ENCODE assay signal across 31 cellular contexts in the genomic region with DNA sequence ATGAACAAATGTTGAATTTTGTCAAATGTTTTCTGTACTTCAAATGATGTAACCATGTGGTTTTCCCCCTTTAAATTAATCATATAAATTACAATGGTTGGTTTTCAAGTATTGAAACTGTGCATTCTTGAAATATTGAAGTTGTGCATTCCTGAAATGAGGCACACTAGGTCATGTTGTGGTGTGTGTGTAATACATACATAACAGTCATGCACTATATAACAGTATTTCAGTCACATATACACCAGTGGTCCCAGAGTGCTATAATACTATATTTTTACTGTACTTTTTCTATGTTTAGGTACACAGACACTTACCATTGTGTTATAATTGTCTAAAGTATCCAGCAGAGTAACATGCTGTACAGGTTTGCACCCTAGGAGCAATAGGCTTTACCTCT. TPM values are rescaled to one million over a fixed set of nuclear protein-coding genes. Genes with fewer than 3 reads are reported as not detected.
"Had no signal": no experiment of that assay in that cellular context is flagged by ENCODE, and none has a peak within 500 bp of the region (broad histone marks: within the 10 kb centered on the region; RNA-seq: fewer than 3 reads in every experiment).

No MANE protein-coding gene starts in this region.

- ATAC-seq: effector memory CD8-positive, alpha-beta T cell; esophagus mucosa; gastrocnemius medialis; heart right ventricle; left cardiac atrium; left lung; left ventricle myocardium superior; lower lobe of right lung; mucosa of descending colon had no signal

- H3K4me1 ChIP-seq: colonic mucosa, esophagus squamous epithelium, gastrocnemius medialis, heart right ventricle, left lung, lower lobe of right lung had no signal

- H3K36me3 Mint-ChIP-seq: mesothelial cell of epicardium had no signal

- H3K27me3 ChIP-seq: colonic mucosa, gastrocnemius medialis had no signal

- H3K27ac Mint-ChIP-seq: dendritic cell treated with granulocyte-macrophage colony-stimulating factor and Interleukin-4, amounts not matched to agents 40 ng/mL and 50 ng/mL, for 4 days; effector memory CD8-positive, alpha-beta T cell; endodermal cell; mesothelial cell of epicardium had no signal

- H3K4me1 Mint-ChIP-seq: mesothelial cell of epicardium had no signal

- H3K9me3 Mint-ChIP-seq: dendritic cell treated with granulocyte-macrophage colony-stimulating factor and Interleukin-4, amounts not matched to agents 40 ng/mL and 50 ng/mL, for 4 days; effector memory CD8-positive, alpha-beta T cell; mesothelial cell of epicardium had no signal

- H3K9me3 ChIP-seq: colonic mucosa, esophagus squamous epithelium, gastrocnemius medialis, heart right ventricle, left lung, lower lobe of right lung, mucosa of descending colon had no signal

- H3K4me3 Mint-ChIP-seq: dendritic cell treated with granulocyte-macrophage colony-stimulating factor and Interleukin-4, amounts not matched to agents 40 ng/mL and 50 ng/mL, for 4 days; effector memory CD8-positive, alpha-beta T cell; endodermal cell; mesothelial cell of epicardium had no signal

- DNase-seq: colonic mucosa; cortex of kidney; effector CD8-positive, alpha-beta T cell; effector memory CD8-positive, alpha-beta T cell; endodermal cell; erythroblast; esophagus squamous epithelium; foreskin fibroblast; foreskin melanocyte; gastrocnemius medialis; glutamatergic neuron; head of caudate nucleus; heart right ventricle; hippocampal formation; left cardiac atrium; left lung; left ventricle myocardium superior; lower lobe of right lung; mesenchymal stem cell; mucosa of descending colon had no signal

- H3K4me3 ChIP-seq: colonic mucosa, esophagus squamous epithelium, gastrocnemius medialis, heart right ventricle, left lung, lower lobe of right lung, mucosa of descending colon had no signal

- H3K36me3 ChIP-seq: colonic mucosa, esophagus squamous epithelium, gastrocnemius medialis, heart right ventricle, left lung, lower lobe of right lung had no signal

- H3K27ac ChIP-seq: colonic mucosa, epithelial cell of prostate, esophagus squamous epithelium, gastrocnemius medialis, heart right ventricle, left lung, lower lobe of right lung had no signal

RNA-seq across cellular contexts. Expression of a gene that starts 11.0 kb away (rescaled TPM):
- total RNA-seq: colonic mucosa, dermis microvascular lymphatic vessel endothelial cell, endodermal cell, esophagus mucosa, esophagus squamous epithelium, gastrocnemius medialis, glomerular endothelial cell, heart right ventricle, kidney epithelial cell, left cardiac atrium, left lung, left ventricle myocardium superior, lower leg skin, lower lobe of right lung, lung microvascular endothelial cell, mesenteric fat pad, mesothelial cell of epicardium, mucosa of descending colon, myocyte had no signal

RNA-seq across cellular contexts. Expression of a gene that starts 16.7 kb away (rescaled TPM):
- total RNA-seq: colonic mucosa, dermis microvascular lymphatic vessel endothelial cell, esophagus mucosa, esophagus squamous epithelium, gastrocnemius medialis, glomerular endothelial cell, heart right ventricle, kidney epithelial cell, left cardiac atrium, left lung, left ventricle myocardium superior, lower leg skin, lower lobe of right lung, lung microvascular endothelial cell, mesenteric fat pad, mesothelial cell of epicardium, mucosa of descending colon, myocyte had no signal

RNA-seq across cellular contexts. Expression of a gene that starts 25.0 kb away (rescaled TPM):
- total RNA-seq: colonic mucosa, dermis microvascular lymphatic vessel endothelial cell, endodermal cell, esophagus mucosa, esophagus squamous epithelium, gastrocnemius medialis, glomerular endothelial cell, heart right ventricle, kidney epithelial cell, left cardiac atrium, left lung, left ventricle myocardium superior, lower leg skin, lower lobe of right lung, lung microvascular endothelial cell, mesenteric fat pad, mesothelial cell of epicardium, mucosa of descending colon, myocyte had no signal
